ENCODE assay signal across 27 cellular contexts in genomic region chrX:37678574-37678973, GRCh38. TPM values are rescaled to one million over a fixed set of nuclear protein-coding genes. Genes with fewer than 3 reads are reported as not detected.
"Had no signal": no experiment of that assay in that cellular context is flagged by ENCODE, and none has a peak within 500 bp of the region (broad histone marks: within the 10 kb centered on the region; RNA-seq: fewer than 3 reads in every experiment).

No MANE protein-coding gene starts in this region.

- H3K4me1 Mint-ChIP-seq: activated CD4-positive, alpha-beta memory T cell treated with anti-CD3 and anti-CD28 coated beads, Interleukin-2, amount 10 ng/mL, durations not matched to agents 7 days and 5 days; activated CD4-positive, alpha-beta T cell treated with anti-CD3 and anti-CD28 coated beads for 36 hours; activated naive CD8-positive, alpha-beta T cell treated with anti-CD3 and anti-CD28 coated beads, Interleukin-2, amount 10 ng/mL, durations not matched to agents 7 days and 5 days; activated T-helper 17 cell treated with anti-CD3 and anti-CD28 coated beads, Interleukin-2, amount 50 U/mL, for 72 hours; central memory CD8-positive, alpha-beta T cell had no signal

- H3K9ac ChIP-seq: SK-N-SH had no signal

- H3K27me3 Mint-ChIP-seq: activated CD4-positive, alpha-beta memory T cell treated with anti-CD3 and anti-CD28 coated beads, Interleukin-2, amount 10 ng/mL, durations not matched to agents 7 days and 5 days; activated CD4-positive, alpha-beta T cell treated with anti-CD3 and anti-CD28 coated beads for 36 hours; activated T-helper 17 cell treated with anti-CD3 and anti-CD28 coated beads, Interleukin-2, amount 50 U/mL, for 72 hours; central memory CD8-positive, alpha-beta T cell had no signal

- H3K9me3 ChIP-seq: adrenal gland, Peyer's patch, SJCRH30, SK-N-SH had no signal

- H3K27ac Mint-ChIP-seq: activated CD4-positive, alpha-beta memory T cell treated with anti-CD3 and anti-CD28 coated beads, Interleukin-2, amount 10 ng/mL, durations not matched to agents 7 days and 5 days; activated CD4-positive, alpha-beta T cell treated with anti-CD3 and anti-CD28 coated beads for 36 hours; activated naive CD8-positive, alpha-beta T cell treated with anti-CD3 and anti-CD28 coated beads, Interleukin-2, amount 10 ng/mL, durations not matched to agents 7 days and 5 days; activated T-helper 17 cell treated with anti-CD3 and anti-CD28 coated beads, Interleukin-2, amount 50 U/mL, for 72 hours had no signal

- H3K36me3 Mint-ChIP-seq: activated naive CD8-positive, alpha-beta T cell treated with anti-CD3 and anti-CD28 coated beads, Interleukin-2, amount 10 ng/mL, durations not matched to agents 7 days and 5 days had no signal

- H3K27me3 ChIP-seq: Peyer's patch, SJCRH30 had no signal

- DNase-seq: activated CD4-positive, alpha-beta memory T cell treated with anti-CD3 and anti-CD28 coated beads, Interleukin-2, amount 10 ng/mL, durations not matched to agents 7 days and 5 days; activated CD4-positive, alpha-beta T cell treated with anti-CD3 and anti-CD28 coated beads for 36 hours; activated CD4-positive, alpha-beta T cell treated with anti-CD3 and anti-CD28 coated beads, Interleukin-2, amount 50 U/mL, for 1 hour; activated naive CD4-positive, alpha-beta T cell treated with anti-CD3 and anti-CD28 coated beads, Interleukin-2, amount 50 U/mL, for 16 hours; activated naive CD8-positive, alpha-beta T cell treated with anti-CD3 and anti-CD28 coated beads, Interleukin-2, amount 10 ng/mL, durations not matched to agents 7 days and 5 days; activated T-cell treated with anti-CD3 and anti-CD28 coated beads for 4 hours; activated T-cell treated with anti-CD3 and anti-CD28 coated beads, Interleukin-2, amount 50 U/mL, for 48 hours; adrenal gland; anterior cingulate cortex; Kasumi-1; NCI-H1092 treated with DMSO at 0.1 percent for 48 hours; NCI-H1417 treated with DMSO at 0.1 percent for 48 hours; NCI-H1694 treated with DMSO at 0.1 percent for 48 hours; NCI-H2029 treated with DMSO at 0.1 percent for 48 hours; NCI-H345; NCI-H510A; NCI-H82; Peyer's patch; Right ventricle myocardium superior; SJCRH30; SK-N-SH; T-helper 1 cell; WERI-Rb-1 had no signal

- H3K4me3 Mint-ChIP-seq: activated CD4-positive, alpha-beta memory T cell treated with anti-CD3 and anti-CD28 coated beads, Interleukin-2, amount 10 ng/mL, durations not matched to agents 7 days and 5 days; activated CD4-positive, alpha-beta T cell treated with anti-CD3 and anti-CD28 coated beads for 36 hours; activated naive CD8-positive, alpha-beta T cell treated with anti-CD3 and anti-CD28 coated beads, Interleukin-2, amount 10 ng/mL, durations not matched to agents 7 days and 5 days; activated T-helper 17 cell treated with anti-CD3 and anti-CD28 coated beads, Interleukin-2, amount 50 U/mL, for 72 hours; central memory CD8-positive, alpha-beta T cell had no signal

- H3K27ac ChIP-seq: adrenal gland, Peyer's patch, RWPE1, SJCRH30, WERI-Rb-1 had no signal

- H3K4me3 ChIP-seq: adrenal gland, Peyer's patch, SJCRH30 had no signal

- FAIRE-seq: bronchial epithelial cell had no signal

- H3K36me3 ChIP-seq: adrenal gland, Peyer's patch, SJCRH30, WERI-Rb-1 had no signal

- H3K4me2 ChIP-seq: SK-N-SH had no signal

- H3K4me1 ChIP-seq: Peyer's patch, SJCRH30 had no signal

- H3K9me3 Mint-ChIP-seq: activated CD4-positive, alpha-beta memory T cell treated with anti-CD3 and anti-CD28 coated beads, Interleukin-2, amount 10 ng/mL, durations not matched to agents 7 days and 5 days; activated naive CD8-positive, alpha-beta T cell treated with anti-CD3 and anti-CD28 coated beads, Interleukin-2, amount 10 ng/mL, durations not matched to agents 7 days and 5 days; activated T-helper 17 cell treated with anti-CD3 and anti-CD28 coated beads, Interleukin-2, amount 50 U/mL, for 72 hours; central memory CD8-positive, alpha-beta T cell had no signal

RNA-seq across cellular contexts. Expression of gene XK, which starts 7.0 kb away (rescaled TPM):
- total RNA-seq: activated CD4-positive, alpha-beta memory T cell treated with anti-CD3 and anti-CD28 coated beads, Interleukin-2, amount 10 ng/mL, durations not matched to agents 7 days and 5 days; activated T-helper 17 cell treated with anti-CD3 and anti-CD28 coated beads, Interleukin-2, amount 50 U/mL, for 72 hours; SJCRH30 had no signal
- polyA plus RNA-seq: SK-N-SH had no signal
